15 cellular contexts compared by ENCODE assay signal in genomic region chr16:68077866-68078725, GRCh38. TPM values are rescaled to one million over a fixed set of nuclear protein-coding genes. Genes with fewer than 3 reads are reported as not detected.
A peak's percentile ranks its signal among the peaks of the same experiment; 100 is the strongest.
DNase-seq lines count a peak whose midpoint lies in the region; ATAC-seq and TF ChIP-seq lines count a peak whose summit lies in the region.
"Had no signal": no experiment of that assay in that cellular context is flagged by ENCODE, and none has a peak within 500 bp of the region (broad histone marks: within the 10 kb centered on the region; RNA-seq: fewer than 3 reads in every experiment).

No MANE protein-coding gene starts in this region.

- H3K27ac ChIP-seq in left ventricle myocardium inferior (replicated peaks) (peak overlapping the region; percentile 97), heart left ventricle (peak overlapping the region in 5 of 12 donors; percentile 79 to 99 (median 89)), upper lobe of right lung (peak overlapping the region; percentile 85)
- peak overlapping the region; percentile 76 for H3K27ac ChIP-seq in naive thymus-derived CD4-positive, alpha-beta T cell (ENCODE audit: low read depth, low read length)
- H3K27ac ChIP-seq: cardiac muscle cell, KMS-11, VCaP had no signal

- H3K36me3 ChIP-seq in left ventricle myocardium inferior = peaks cover 25% of the 10 kb centered on the region
- peaks cover 0 to 48% (median 11%) of the 10 kb centered on the region in 9 donors for H3K36me3 ChIP-seq in heart left ventricle
- peaks cover 0 to 10% (median 0%) of the 10 kb centered on the region in 3 experiments for H3K36me3 ChIP-seq in naive thymus-derived CD4-positive, alpha-beta T cell (ENCODE audit: control insufficient read depth in 2 of 3, insufficient read depth in 3 of 3, low read length in 3 of 3)
- H3K36me3 ChIP-seq in upper lobe of right lung = peaks cover 29% of the 10 kb centered on the region

- peaks cover 31 to 35% of the 10 kb centered on the region in 2 donors for H3K36me3 Mint-ChIP-seq in activated naive CD4-positive, alpha-beta T cell treated with anti-CD3 and anti-CD28 coated beads, Interleukin-2, amount 50 U/mL, for 72 hours
- H3K36me3 Mint-ChIP-seq in naive thymus-derived CD4-positive, alpha-beta T cell = peaks cover 7 to 41% (median 20%) of the 10 kb centered on the region in 5 donors
- H3K36me3 Mint-ChIP-seq in progenitor cell of endocrine pancreas (ENCODE audit: insufficient read depth) = peaks cover 12% of the 10 kb centered on the region

- peak overlapping the region; percentile 73 to 81 for H3K27ac Mint-ChIP-seq in activated naive CD4-positive, alpha-beta T cell treated with anti-CD3 and anti-CD28 coated beads, Interleukin-2, amount 50 U/mL, for 72 hours
- H3K27ac Mint-ChIP-seq in naive thymus-derived CD4-positive, alpha-beta T cell = peak overlapping the region; percentile 56 to 95 (median 92)
- H3K27ac Mint-ChIP-seq in progenitor cell of endocrine pancreas = no peak overlapping the region

- peak overlapping the region in 6 of 10 donors; percentile 4 to 85 (median 60) for H3K4me3 Mint-ChIP-seq in naive thymus-derived CD4-positive, alpha-beta T cell
- H3K4me3 Mint-ChIP-seq in progenitor cell of endocrine pancreas (ENCODE audit: low read depth) = no peak overlapping the region

- ATAC-seq in heart left ventricle (no peak), upper lobe of right lung (no peak), HG02610 (IDR thresholded peaks at IDR 0.05; ENCODE audit: unreplicated experiment) (no peak)
- no peak for ATAC-seq in activated naive CD4-positive, alpha-beta T cell treated with anti-CD3 and anti-CD28 coated beads, Interleukin-2, amount 50 U/mL, for 72 hours
- no peak for ATAC-seq in naive thymus-derived CD4-positive, alpha-beta T cell
- ATAC-seq: left colon had no signal

- H3K4me1 ChIP-seq in left ventricle myocardium inferior (peaks cover 50% of the 10 kb centered on the region), heart left ventricle (peaks cover 5 to 81% (median 34%) of the 10 kb centered on the region in 12 donors), upper lobe of right lung (peaks cover 54% of the 10 kb centered on the region)
- peaks cover 80 to 87% of the 10 kb centered on the region in 2 donors for H3K4me1 ChIP-seq in naive thymus-derived CD4-positive, alpha-beta T cell (ENCODE audit: control insufficient read depth in 2 of 2, insufficient read depth in 2 of 2, low read length in 2 of 2)

- H3K4me3 ChIP-seq in left ventricle myocardium inferior (no peak overlapping the region), heart left ventricle (no peak overlapping the region), upper lobe of right lung (no peak overlapping the region)
- H3K4me3 ChIP-seq in naive thymus-derived CD4-positive, alpha-beta T cell (ENCODE audit: low read length) = no peak overlapping the region
- H3K4me3 ChIP-seq: cardiac muscle cell had no signal

- no peaks in the 10 kb centered on the region for H3K27me3 Mint-ChIP-seq in naive thymus-derived CD4-positive, alpha-beta T cell
- no peaks in the 10 kb centered on the region for H3K27me3 Mint-ChIP-seq in progenitor cell of endocrine pancreas

- POLR2A ChIA-PET in naive thymus-derived CD4-positive, alpha-beta T cell (lab: Charles Lee) = interaction anchor here (0.6 to 12.7 kb wide), 2 partner anchors 10 to 233 kb away, joined by 3 to 300 read pairs; no protein-coding TSS in a partner anchor

- H3K9me3 ChIP-seq in left ventricle myocardium inferior (replicated peaks) = no peaks in the 10 kb centered on the region
- H3K9me3 ChIP-seq in heart left ventricle = no peaks in the 10 kb centered on the region
- no peaks in the 10 kb centered on the region for H3K9me3 ChIP-seq in naive thymus-derived CD4-positive, alpha-beta T cell (ENCODE audit: control insufficient read depth in 2 of 3, low read length in 3 of 3)
- no peaks in the 10 kb centered on the region for H3K9me3 ChIP-seq in upper lobe of right lung

- DNase-seq in left ventricle myocardium inferior (no peak), heart left ventricle (no peak), upper lobe of right lung (no peak), progenitor cell of endocrine pancreas (ENCODE audit: low spot score, unreplicated experiment) (no peak), posterior cingulate gyrus (no peak)
- no peak for DNase-seq in activated naive CD4-positive, alpha-beta T cell treated with anti-CD3 and anti-CD28 coated beads, Interleukin-2, amount 50 U/mL, for 72 hours (ENCODE audit: low spot score in 2 of 2)
- no peak for DNase-seq in naive thymus-derived CD4-positive, alpha-beta T cell
- DNase-seq: left colon; NCI-H2029 treated with DMSO at 0.1 percent for 48 hours; NK-92 treated with Interleukin-12 subunit alpha and Interleukin-12 subunit beta, amount 100 ng/mL, for 24 hours; occipital lobe had no signal

- TF ChIP-seq POLR2A in heart left ventricle (IDR thresholded peaks at IDR 0.05) = no peak

- H3K27me3 ChIP-seq in left ventricle myocardium inferior (ENCODE audit: low read depth) (no peaks in the 10 kb centered on the region), heart left ventricle (no peaks in the 10 kb centered on the region), upper lobe of right lung (no peaks in the 10 kb centered on the region)
- no peaks in the 10 kb centered on the region for H3K27me3 ChIP-seq in naive thymus-derived CD4-positive, alpha-beta T cell (ENCODE audit: control insufficient read depth in 2 of 2, insufficient read depth in 2 of 2, low read length in 2 of 2)
- H3K27me3 ChIP-seq: cardiac muscle cell had no signal

- WGBS in heart left ventricle, 4 donors = 73 to 84% (median 82%) methylated on average over 7 of the region's 7 CpGs

- H3K9me3 Mint-ChIP-seq in activated naive CD4-positive, alpha-beta T cell treated with anti-CD3 and anti-CD28 coated beads, Interleukin-2, amount 50 U/mL, for 72 hours = no peaks in the 10 kb centered on the region
- H3K9me3 Mint-ChIP-seq in naive thymus-derived CD4-positive, alpha-beta T cell = no peaks in the 10 kb centered on the region
- H3K9me3 Mint-ChIP-seq in progenitor cell of endocrine pancreas (ENCODE audit: low read depth) = no peaks in the 10 kb centered on the region

- H3K4me1 Mint-ChIP-seq in naive thymus-derived CD4-positive, alpha-beta T cell = peaks cover 69 to 88% (median 83%) of the 10 kb centered on the region in 7 donors
- H3K4me1 Mint-ChIP-seq in progenitor cell of endocrine pancreas (ENCODE audit: low read depth) = peaks cover 5% of the 10 kb centered on the region

- TF ChIP-seq CTCF in left ventricle myocardium inferior (IDR thresholded peaks at IDR 0.05; ENCODE audit: borderline replicate concordance) = no peak
- no peak for TF ChIP-seq CTCF in heart left ventricle (IDR thresholded peaks at IDR 0.05)
- TF ChIP-seq CTCF in upper lobe of right lung (IDR thresholded peaks at IDR 0.05) = no peak
- no peak for TF ChIP-seq CTCF in progenitor cell of endocrine pancreas (IDR thresholded peaks at IDR 0.05; ENCODE audit: unreplicated experiment)

- CTCF ChIA-PET in naive thymus-derived CD4-positive, alpha-beta T cell (lab: Charles Lee) = interaction anchor here (2.9 kb wide), 1 partner anchor 14 kb away, joined by 13 read pairs; no protein-coding TSS in a partner anchor

- intact Hi-C loops in left ventricle myocardium inferior (cut with micrococcal nuclease) = no loop called here
- intact Hi-C loops in heart left ventricle (cut with DNase I) = no loop called here
- intact Hi-C loops in naive thymus-derived CD4-positive, alpha-beta T cell (cut with micrococcal nuclease) = no loop called here
- intact Hi-C loops in upper lobe of right lung (cut with DNase I) = no loop called here
- intact Hi-C loops in posterior cingulate gyrus (cut with DNase I) = no loop called here

RNA-seq across cellular contexts. Expression of gene NFATC3, which starts 7.1 kb away (rescaled TPM):
- total RNA-seq in left ventricle myocardium inferior (20.9 TPM), heart left ventricle (10 to 100 TPM; 20.6 to 35.1 (median 28.8) TPM), upper lobe of right lung (74.5 TPM), progenitor cell of endocrine pancreas (48.7 and 51.8 TPM in 2 replicates)
- polyA plus RNA-seq in heart left ventricle = 10 to 100 TPM in 1 of 2 donors, 1 to 10 TPM in 1; 5.9 to 12.1 TPM
- 10 to 100 TPM; 64.2 to 90.1 TPM for total RNA-seq in activated naive CD4-positive, alpha-beta T cell treated with anti-CD3 and anti-CD28 coated beads, Interleukin-2, amount 50 U/mL, for 72 hours
- 100 to 1,000 TPM; 120 to 151 (median 147) TPM for total RNA-seq in naive thymus-derived CD4-positive, alpha-beta T cell
- 100 to 1,000 TPM in 1 of 2 donors, 10 to 100 TPM in 1; 75.8 to 109 TPM for polyA plus RNA-seq in naive thymus-derived CD4-positive, alpha-beta T cell

RNA-seq across cellular contexts. Expression of gene DUS2, which starts 55.0 kb away (rescaled TPM):
- 6.8 TPM for total RNA-seq in left ventricle myocardium inferior
- 10 to 100 TPM in 1 of 9 donors, 1 to 10 TPM in 8; 3.8 to 11.5 (median 7.2) TPM for total RNA-seq in heart left ventricle
- 10 to 100 TPM in 1 of 2 donors, 1 to 10 TPM in 1; 4.5 to 10.4 TPM for polyA plus RNA-seq in heart left ventricle
- 10 to 100 TPM; 21.2 to 35.5 TPM for total RNA-seq in activated naive CD4-positive, alpha-beta T cell treated with anti-CD3 and anti-CD28 coated beads, Interleukin-2, amount 50 U/mL, for 72 hours
- 10 to 100 TPM; 13.6 to 25.9 (median 18.3) TPM for total RNA-seq in naive thymus-derived CD4-positive, alpha-beta T cell
- polyA plus RNA-seq in naive thymus-derived CD4-positive, alpha-beta T cell = 10 to 100 TPM in 1 of 2 donors, 1 to 10 TPM in 1; 8.7 to 13.7 TPM
- total RNA-seq in upper lobe of right lung = 11.2 TPM
- total RNA-seq in progenitor cell of endocrine pancreas = 18.8 and 21.2 TPM in 2 replicates

RNA-seq across cellular contexts. Expression of gene DDX28, which starts 55.1 kb away (rescaled TPM):
- total RNA-seq in left ventricle myocardium inferior = 8.9 TPM
- total RNA-seq in heart left ventricle = 10 to 100 TPM in 2 of 9 donors, 1 to 10 TPM in 7; 4.4 to 11.9 (median 8.8) TPM
- polyA plus RNA-seq in heart left ventricle = 10 to 100 TPM in 1 of 2 donors, 1 to 10 TPM in 1; 8.3 to 10.7 TPM
- 10 to 100 TPM in 1 of 2 donors, 1 to 10 TPM in 1; 7.7 to 15.6 TPM for total RNA-seq in activated naive CD4-positive, alpha-beta T cell treated with anti-CD3 and anti-CD28 coated beads, Interleukin-2, amount 50 U/mL, for 72 hours
- total RNA-seq in naive thymus-derived CD4-positive, alpha-beta T cell = 10 to 100 TPM; 15.5 to 19.9 (median 19.1) TPM
- 10 to 100 TPM; 52.1 to 67.7 TPM for polyA plus RNA-seq in naive thymus-derived CD4-positive, alpha-beta T cell
- 9.9 TPM for total RNA-seq in upper lobe of right lung
- 9.5 and 10.4 TPM in 2 replicates for total RNA-seq in progenitor cell of endocrine pancreas
